Comparison of ENCODE assay signal across 1 cellular context in the genomic region with DNA sequence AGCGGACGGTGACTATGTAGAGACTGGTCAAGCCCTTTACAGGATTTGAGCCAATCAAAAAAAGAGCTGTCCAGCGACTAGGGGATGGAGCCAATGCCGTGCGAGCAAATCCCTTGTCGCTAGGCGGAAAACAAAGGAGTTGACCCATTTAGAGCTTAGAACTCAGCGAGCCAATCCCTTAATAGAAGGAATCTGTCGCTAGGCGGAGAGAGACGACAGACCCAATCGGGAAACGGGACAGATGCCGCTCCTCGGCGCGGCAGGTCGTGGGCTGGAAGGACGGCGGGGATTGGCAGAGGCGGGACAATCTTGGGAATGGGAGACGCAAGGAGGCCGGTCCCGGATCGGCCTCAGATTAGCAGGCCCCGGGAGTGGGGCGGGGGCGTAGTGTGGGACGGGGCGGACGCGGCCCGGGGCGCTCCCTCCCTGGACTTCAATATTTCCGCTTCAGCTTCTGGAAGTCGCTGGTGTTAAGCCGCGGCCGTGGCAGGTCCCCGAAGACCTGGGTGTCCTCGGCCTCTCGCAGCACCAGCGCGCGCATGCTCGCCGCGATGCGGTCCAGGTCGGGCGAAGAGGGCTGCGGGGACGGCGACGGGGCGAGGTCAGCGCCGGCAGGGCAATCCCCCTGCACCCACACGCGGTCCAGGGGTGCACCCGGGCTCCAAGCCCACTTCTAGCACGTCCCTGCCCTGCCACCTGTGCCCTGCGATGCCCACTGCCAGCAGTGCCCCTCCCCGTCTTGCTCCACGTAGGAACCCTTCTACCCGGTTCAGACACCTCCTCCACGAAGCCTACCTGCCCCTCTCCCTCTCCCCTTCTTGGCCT.
TF ChIP-seq lines count a peak whose summit lies in the region.

No MANE protein-coding gene starts in this region.

TF ChIP-seq in K562, 482 proteins besides CTCF, POLR2A, EP300 and RAD21 (continued from another document and continues in another):
- no peak for TF ChIP-seq ZNF551 (CRISPR knock-in tag; IDR thresholded peaks at IDR 0.05)
- no peak for TF ChIP-seq ZNF324 (CRISPR knock-in tag; IDR thresholded peaks at IDR 0.05)
- no peak for TF ChIP-seq ZNF140 (CRISPR knock-in tag; IDR thresholded peaks at IDR 0.05)
- TF ChIP-seq HDAC1 (IDR thresholded peaks at IDR 0.05) = peak in 1 of 2 experiments; percentile 28; a peak in 2 of 4 replicates
- TF ChIP-seq, protein P1, sequence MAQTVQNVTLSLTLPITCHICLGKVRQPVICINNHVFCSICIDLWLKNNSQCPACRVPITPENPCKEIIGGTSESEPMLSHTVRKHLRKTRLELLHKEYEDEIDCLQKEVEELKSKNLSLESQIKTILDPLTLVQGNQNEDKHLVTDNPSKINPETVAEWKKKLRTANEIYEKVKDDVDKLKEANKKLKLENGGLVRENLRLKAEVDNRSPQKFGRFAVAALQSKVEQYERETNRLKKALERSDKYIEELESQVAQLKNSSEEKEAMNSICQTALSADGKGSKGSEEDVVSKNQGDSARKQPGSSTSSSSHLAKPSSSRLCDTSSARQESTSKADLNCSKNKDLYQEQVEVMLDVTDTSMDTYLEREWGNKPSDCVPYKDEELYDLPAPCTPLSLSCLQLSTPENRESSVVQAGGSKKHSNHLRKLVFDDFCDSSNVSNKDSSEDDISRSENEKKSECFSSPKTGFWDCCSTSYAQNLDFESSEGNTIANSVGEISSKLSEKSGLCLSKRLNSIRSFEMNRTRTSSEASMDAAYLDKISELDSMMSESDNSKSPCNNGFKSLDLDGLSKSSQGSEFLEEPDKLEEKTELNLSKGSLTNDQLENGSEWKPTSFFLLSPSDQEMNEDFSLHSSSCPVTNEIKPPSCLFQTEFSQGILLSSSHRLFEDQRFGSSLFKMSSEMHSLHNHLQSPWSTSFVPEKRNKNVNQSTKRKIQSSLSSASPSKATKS (CRISPR knock-in tag; IDR thresholded peaks at IDR 0.05) = no peak
- TF ChIP-seq PCBP2 (IDR thresholded peaks at IDR 0.05; ENCODE audit: low read depth, low read length, poor library complexity, severe bottlenecking) = no peak
- TF ChIP-seq HDAC3 (IDR thresholded peaks at IDR 0.05; ENCODE audit: borderline replicate concordance, partially characterized antibody) = no peak
- TF ChIP-seq SRSF7 (optimal IDR thresholded peaks at IDR 0.05; ENCODE audit: low read depth, low read length) = no peak
- no peak for TF ChIP-seq ZKSCAN1 (IDR thresholded peaks at IDR 0.05; ENCODE audit: low read depth, low read length)
- TF ChIP-seq ZNF232 (CRISPR knock-in tag; IDR thresholded peaks at IDR 0.05) = no peak
- TF ChIP-seq NR3C1 (CRISPR knock-in tag; IDR thresholded peaks at IDR 0.05) = no peak
- TF ChIP-seq SREBF2 (CRISPR knock-in tag; IDR thresholded peaks at IDR 0.05) = no peak
- peak; percentile 84 for TF ChIP-seq CREB1 (IDR thresholded peaks at IDR 0.05)
- TF ChIP-seq CREB1 (CRISPR knock-in tag; IDR thresholded peaks at IDR 0.05) = peak; percentile 91
- TF ChIP-seq HOXB6 (CRISPR knock-in tag; IDR thresholded peaks at IDR 0.05; ENCODE audit: borderline replicate concordance) = no peak
- TF ChIP-seq FIP1L1 (IDR thresholded peaks at IDR 0.05; ENCODE audit: low read depth, low read length, poor library complexity, severe bottlenecking) = no peak
- no peak for TF ChIP-seq TAF9B (IDR thresholded peaks at IDR 0.05; ENCODE audit: partially characterized antibody)
- TF ChIP-seq SUPT5H (IDR thresholded peaks at IDR 0.05) = no peak; the same call in 1 of the 2 replicates
- no peak for TF ChIP-seq PML (IDR thresholded peaks at IDR 0.05; ENCODE audit: low read length)
- no peak for TF ChIP-seq PYGO2 (tag; IDR thresholded peaks at IDR 0.05)
- TF ChIP-seq ZNF274 (IDR thresholded peaks at IDR 0.05; ENCODE audit: borderline replicate concordance, low read depth, low read length) = no peak
- TF ChIP-seq POLR3A (IDR thresholded peaks at IDR 0.05; ENCODE audit: borderline replicate concordance, extremely low read depth, insufficient read depth, insufficient read length) = no peak
- TF ChIP-seq ZNF695 (CRISPR knock-in tag; IDR thresholded peaks at IDR 0.05) = no peak
- TF ChIP-seq ESRRB (CRISPR knock-in tag; IDR thresholded peaks at IDR 0.05; ENCODE audit: borderline replicate concordance) = no peak
- no peak for TF ChIP-seq CBX3 (IDR thresholded peaks at IDR 0.05; ENCODE audit: borderline replicate concordance in 1 of 2, low read length in 2 of 2)
- TF ChIP-seq, protein P2, sequence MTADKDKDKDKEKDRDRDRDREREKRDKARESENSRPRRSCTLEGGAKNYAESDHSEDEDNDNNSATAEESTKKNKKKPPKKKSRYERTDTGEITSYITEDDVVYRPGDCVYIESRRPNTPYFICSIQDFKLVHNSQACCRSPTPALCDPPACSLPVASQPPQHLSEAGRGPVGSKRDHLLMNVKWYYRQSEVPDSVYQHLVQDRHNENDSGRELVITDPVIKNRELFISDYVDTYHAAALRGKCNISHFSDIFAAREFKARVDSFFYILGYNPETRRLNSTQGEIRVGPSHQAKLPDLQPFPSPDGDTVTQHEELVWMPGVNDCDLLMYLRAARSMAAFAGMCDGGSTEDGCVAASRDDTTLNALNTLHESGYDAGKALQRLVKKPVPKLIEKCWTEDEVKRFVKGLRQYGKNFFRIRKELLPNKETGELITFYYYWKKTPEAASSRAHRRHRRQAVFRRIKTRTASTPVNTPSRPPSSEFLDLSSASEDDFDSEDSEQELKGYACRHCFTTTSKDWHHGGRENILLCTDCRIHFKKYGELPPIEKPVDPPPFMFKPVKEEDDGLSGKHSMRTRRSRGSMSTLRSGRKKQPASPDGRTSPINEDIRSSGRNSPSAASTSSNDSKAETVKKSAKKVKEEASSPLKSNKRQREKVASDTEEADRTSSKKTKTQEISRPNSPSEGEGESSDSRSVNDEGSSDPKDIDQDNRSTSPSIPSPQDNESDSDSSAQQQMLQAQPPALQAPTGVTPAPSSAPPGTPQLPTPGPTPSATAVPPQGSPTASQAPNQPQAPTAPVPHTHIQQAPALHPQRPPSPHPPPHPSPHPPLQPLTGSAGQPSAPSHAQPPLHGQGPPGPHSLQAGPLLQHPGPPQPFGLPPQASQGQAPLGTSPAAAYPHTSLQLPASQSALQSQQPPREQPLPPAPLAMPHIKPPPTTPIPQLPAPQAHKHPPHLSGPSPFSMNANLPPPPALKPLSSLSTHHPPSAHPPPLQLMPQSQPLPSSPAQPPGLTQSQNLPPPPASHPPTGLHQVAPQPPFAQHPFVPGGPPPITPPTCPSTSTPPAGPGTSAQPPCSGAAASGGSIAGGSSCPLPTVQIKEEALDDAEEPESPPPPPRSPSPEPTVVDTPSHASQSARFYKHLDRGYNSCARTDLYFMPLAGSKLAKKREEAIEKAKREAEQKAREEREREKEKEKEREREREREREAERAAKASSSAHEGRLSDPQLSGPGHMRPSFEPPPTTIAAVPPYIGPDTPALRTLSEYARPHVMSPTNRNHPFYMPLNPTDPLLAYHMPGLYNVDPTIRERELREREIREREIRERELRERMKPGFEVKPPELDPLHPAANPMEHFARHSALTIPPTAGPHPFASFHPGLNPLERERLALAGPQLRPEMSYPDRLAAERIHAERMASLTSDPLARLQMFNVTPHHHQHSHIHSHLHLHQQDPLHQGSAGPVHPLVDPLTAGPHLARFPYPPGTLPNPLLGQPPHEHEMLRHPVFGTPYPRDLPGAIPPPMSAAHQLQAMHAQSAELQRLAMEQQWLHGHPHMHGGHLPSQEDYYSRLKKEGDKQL (CRISPR knock-in tag; IDR thresholded peaks at IDR 0.05; ENCODE audit: borderline replicate concordance) = no peak
- TF ChIP-seq ZNF780A (CRISPR knock-in tag; IDR thresholded peaks at IDR 0.05) = no peak
- TF ChIP-seq PHF8 (IDR thresholded peaks at IDR 0.05; ENCODE audit: borderline replicate concordance, low read length) = peak; percentile 59; the same call in 1 of the 2 replicates
- no peak for TF ChIP-seq ZNF444 (CRISPR knock-in tag; IDR thresholded peaks at IDR 0.05)
- TF ChIP-seq LARP7 (IDR thresholded peaks at IDR 0.05) = no peak
- TF ChIP-seq GTF2A2 (tag; IDR thresholded peaks at IDR 0.05) = no peak
- no peak for TF ChIP-seq SMARCC2 (IDR thresholded peaks at IDR 0.05; ENCODE audit: low read depth)
- TF ChIP-seq, protein P3, sequence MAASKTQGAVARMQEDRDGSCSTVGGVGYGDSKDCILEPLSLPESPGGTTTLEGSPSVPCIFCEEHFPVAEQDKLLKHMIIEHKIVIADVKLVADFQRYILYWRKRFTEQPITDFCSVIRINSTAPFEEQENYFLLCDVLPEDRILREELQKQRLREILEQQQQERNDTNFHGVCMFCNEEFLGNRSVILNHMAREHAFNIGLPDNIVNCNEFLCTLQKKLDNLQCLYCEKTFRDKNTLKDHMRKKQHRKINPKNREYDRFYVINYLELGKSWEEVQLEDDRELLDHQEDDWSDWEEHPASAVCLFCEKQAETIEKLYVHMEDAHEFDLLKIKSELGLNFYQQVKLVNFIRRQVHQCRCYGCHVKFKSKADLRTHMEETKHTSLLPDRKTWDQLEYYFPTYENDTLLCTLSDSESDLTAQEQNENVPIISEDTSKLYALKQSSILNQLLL (CRISPR knock-in tag; IDR thresholded peaks at IDR 0.05; ENCODE audit: borderline replicate concordance) = no peak
- peak; percentile 96 for TF ChIP-seq ASH1L (IDR thresholded peaks at IDR 0.05; ENCODE audit: borderline replicate concordance, low read depth, partially characterized antibody)
- TF ChIP-seq, protein P4, sequence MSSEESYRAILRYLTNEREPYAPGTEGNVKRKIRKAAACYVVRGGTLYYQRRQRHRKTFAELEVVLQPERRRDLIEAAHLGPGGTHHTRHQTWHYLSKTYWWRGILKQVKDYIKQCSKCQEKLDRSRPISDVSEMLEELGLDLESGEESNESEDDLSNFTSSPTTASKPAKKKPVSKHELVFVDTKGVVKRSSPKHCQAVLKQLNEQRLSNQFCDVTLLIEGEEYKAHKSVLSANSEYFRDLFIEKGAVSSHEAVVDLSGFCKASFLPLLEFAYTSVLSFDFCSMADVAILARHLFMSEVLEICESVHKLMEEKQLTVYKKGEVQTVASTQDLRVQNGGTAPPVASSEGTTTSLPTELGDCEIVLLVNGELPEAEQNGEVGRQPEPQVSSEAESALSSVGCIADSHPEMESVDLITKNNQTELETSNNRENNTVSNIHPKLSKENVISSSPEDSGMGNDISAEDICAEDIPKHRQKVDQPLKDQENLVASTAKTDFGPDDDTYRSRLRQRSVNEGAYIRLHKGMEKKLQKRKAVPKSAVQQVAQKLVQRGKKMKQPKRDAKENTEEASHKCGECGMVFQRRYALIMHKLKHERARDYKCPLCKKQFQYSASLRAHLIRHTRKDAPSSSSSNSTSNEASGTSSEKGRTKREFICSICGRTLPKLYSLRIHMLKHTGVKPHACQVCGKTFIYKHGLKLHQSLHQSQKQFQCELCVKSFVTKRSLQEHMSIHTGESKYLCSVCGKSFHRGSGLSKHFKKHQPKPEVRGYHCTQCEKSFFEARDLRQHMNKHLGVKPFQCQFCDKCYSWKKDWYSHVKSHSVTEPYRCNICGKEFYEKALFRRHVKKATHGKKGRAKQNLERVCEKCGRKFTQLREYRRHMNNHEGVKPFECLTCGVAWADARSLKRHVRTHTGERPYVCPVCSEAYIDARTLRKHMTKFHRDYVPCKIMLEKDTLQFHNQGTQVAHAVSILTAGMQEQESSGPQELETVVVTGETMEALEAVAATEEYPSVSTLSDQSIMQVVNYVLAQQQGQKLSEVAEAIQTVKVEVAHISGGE (CRISPR knock-in tag; IDR thresholded peaks at IDR 0.05) = peak in 1 of 3 experiments; percentile 65; a peak in 1 of 6 replicates
- no peak for TF ChIP-seq ZNF79 (CRISPR knock-in tag; IDR thresholded peaks at IDR 0.05; ENCODE audit: low read depth)
- TF ChIP-seq, protein P5, sequence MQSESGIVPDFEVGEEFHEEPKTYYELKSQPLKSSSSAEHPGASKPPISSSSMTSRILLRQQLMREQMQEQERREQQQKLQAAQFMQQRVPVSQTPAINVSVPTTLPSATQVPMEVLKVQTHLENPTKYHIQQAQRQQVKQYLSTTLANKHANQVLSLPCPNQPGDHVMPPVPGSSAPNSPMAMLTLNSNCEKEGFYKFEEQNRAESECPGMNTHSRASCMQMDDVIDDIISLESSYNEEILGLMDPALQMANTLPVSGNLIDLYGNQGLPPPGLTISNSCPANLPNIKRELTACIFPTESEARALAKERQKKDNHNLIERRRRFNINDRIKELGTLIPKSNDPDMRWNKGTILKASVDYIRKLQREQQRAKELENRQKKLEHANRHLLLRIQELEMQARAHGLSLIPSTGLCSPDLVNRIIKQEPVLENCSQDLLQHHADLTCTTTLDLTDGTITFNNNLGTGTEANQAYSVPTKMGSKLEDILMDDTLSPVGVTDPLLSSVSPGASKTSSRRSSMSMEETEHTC (IDR thresholded peaks at IDR 0.05) = no peak
- TF ChIP-seq NFIC (IDR thresholded peaks at IDR 0.05) = no peak; the same call in 1 of the 2 replicates
- peak; percentile 98 for TF ChIP-seq MBD2 (IDR thresholded peaks at IDR 0.05; ENCODE audit: borderline replicate concordance, low read depth)
- TF ChIP-seq YY1 (IDR thresholded peaks at IDR 0.05; ENCODE audit: borderline replicate concordance in 1 of 3, control insufficient read depth in 1 of 3, extremely low read depth in 1 of 3, insufficient read depth in 3 of 3, insufficient read length in 1 of 3, insufficient replicate concordance in 2 of 3, low read depth in 1 of 3, low read length in 2 of 3) = peak in 2 of 3 experiments; percentile 26 to 47
- TF ChIP-seq, protein P6, sequence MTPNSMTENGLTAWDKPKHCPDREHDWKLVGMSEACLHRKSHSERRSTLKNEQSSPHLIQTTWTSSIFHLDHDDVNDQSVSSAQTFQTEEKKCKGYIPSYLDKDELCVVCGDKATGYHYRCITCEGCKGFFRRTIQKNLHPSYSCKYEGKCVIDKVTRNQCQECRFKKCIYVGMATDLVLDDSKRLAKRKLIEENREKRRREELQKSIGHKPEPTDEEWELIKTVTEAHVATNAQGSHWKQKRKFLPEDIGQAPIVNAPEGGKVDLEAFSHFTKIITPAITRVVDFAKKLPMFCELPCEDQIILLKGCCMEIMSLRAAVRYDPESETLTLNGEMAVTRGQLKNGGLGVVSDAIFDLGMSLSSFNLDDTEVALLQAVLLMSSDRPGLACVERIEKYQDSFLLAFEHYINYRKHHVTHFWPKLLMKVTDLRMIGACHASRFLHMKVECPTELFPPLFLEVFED (CRISPR knock-in tag; conservative IDR thresholded peaks at IDR 0.05) = no peak
- no peak for TF ChIP-seq XRCC4 (IDR thresholded peaks at IDR 0.05; ENCODE audit: extremely low read depth, insufficient read depth, insufficient read length)
- no peak for TF ChIP-seq ZFP30 (CRISPR knock-in tag; IDR thresholded peaks at IDR 0.05; ENCODE audit: borderline replicate concordance)
- peak; percentile 99 for TF ChIP-seq TARDBP (IDR thresholded peaks at IDR 0.05)
- no peak for TF ChIP-seq ZNF354B (CRISPR knock-in tag; IDR thresholded peaks at IDR 0.05)
- TF ChIP-seq PHB (CRISPR knock-in tag; IDR thresholded peaks at IDR 0.05) = no peak; the same call in 1 of the 2 replicates
- no peak for TF ChIP-seq PTRF (tag; IDR thresholded peaks at IDR 0.05)
- TF ChIP-seq RFX1 (IDR thresholded peaks at IDR 0.05) = peak; percentile 80; the same call in 1 of the 2 replicates
- TF ChIP-seq POLR2AphosphoS5 (IDR thresholded peaks at IDR 0.05; ENCODE audit: control insufficient read depth, insufficient read depth, low read depth, low read length) = peak; percentile 16; the same call in 1 of the 2 replicates
- TF ChIP-seq RBBP5 (IDR thresholded peaks at IDR 0.05; ENCODE audit: borderline replicate concordance, insufficient read depth, low read length, poor library complexity, severe bottlenecking) = peak; percentile 67
